In genomic region chr9:87497604-87498045, GRCh38 we compare ENCODE assay signal across 8 cellular contexts. TPM values are rescaled to one million over a fixed set of nuclear protein-coding genes. Genes with fewer than 3 reads are reported as not detected.
DNase-seq lines count a peak whose midpoint lies in the region; TF ChIP-seq lines count a peak whose summit lies in the region.

TSS of gene DAPK1 (plus strand) at chr9:87497867. CDS start at chr9:87499078, 1,211 bp downstream.

- in situ Hi-C loops in GM23248 (cut with MboI): no loop called here
- in situ Hi-C loops in astrocyte of the cerebellum (cut with HindIII; ENCODE audit: low sequenced_read_pairs): no loop called here

- H3K4me3 ChIP-seq in GM23248 (peak within 1 kb of the TSS; percentile 60), astrocyte of the cerebellum (ENCODE audit: low read depth, low read length) (peak within 1 kb of the TSS; percentile 73), iPS DF 6.9 (ENCODE audit: low read length) (peak within 1 kb of the TSS; percentile 61), retinal pigment epithelial cell (ENCODE audit: low read length) (peak within 1 kb of the TSS; percentile 73)

- no peaks in the 10 kb centered on the region for H3K36me3 ChIP-seq in GM23248 (ENCODE audit: low read depth)
- no peaks in the 10 kb centered on the region; the same call in 1 of the 2 replicates for H3K36me3 ChIP-seq in iPS DF 6.9 (ENCODE audit: control insufficient read depth, insufficient read depth, low read length)

- H3K27me3 ChIP-seq in GM23248 (replicated peaks; ENCODE audit: insufficient read depth) (peaks cover 51% of the 10 kb centered on the region), iPS DF 6.9 (ENCODE audit: control insufficient read depth, insufficient read depth, low read length) (no peaks in the 10 kb centered on the region)

- no peak for TF ChIP-seq CTCF in astrocyte of the cerebellum (IDR thresholded peaks at IDR 0.05; ENCODE audit: low read depth, low read length, missing control alignments)
- no peak for TF ChIP-seq CTCF in retinal pigment epithelial cell (conservative IDR thresholded peaks at IDR 0.05; ENCODE audit: low read depth, low read length)

- no peaks in the 10 kb centered on the region for H3K9me2 ChIP-seq in GM23248 (ENCODE audit: insufficient read depth)

- H3K4me1 ChIP-seq in GM23248 (ENCODE audit: insufficient read depth) (no peaks in the 10 kb centered on the region), iPS DF 6.9 (ENCODE audit: control insufficient read depth, insufficient read depth, low read length) (no peaks in the 10 kb centered on the region)

- no peaks in the 10 kb centered on the region for H3F3A ChIP-seq in GM23248 (ENCODE audit: insufficient read depth)

- DNase-seq in NCI-H146 (lab: John Stamatoyannopoulos, UW): peak; percentile 29
- DNase-seq in NCI-H146 treated with DMSO at 0.1 percent for 48 hours (lab: John Stamatoyannopoulos, UW; ENCODE audit: unreplicated experiment): no peak
- DNase-seq in GM23248: peak; percentile 40
- peak in 2 of 3 experiments; percentile 91 to 94 for DNase-seq in NCI-H1417 (lab: John Stamatoyannopoulos, UW)
- DNase-seq in astrocyte of the cerebellum (ENCODE audit: low read depth): no peak
- peak; percentile 47 for DNase-seq in iPS DF 6.9 (ENCODE audit: low read depth, low spot score)
- no peak for DNase-seq in retinal pigment epithelial cell (ENCODE audit: low read depth)
- no peak for DNase-seq in SIG-M5 (lab: John Stamatoyannopoulos, UW)

- no peaks in the 10 kb centered on the region for H3K9me3 ChIP-seq in GM23248 (ENCODE audit: low read depth)
- no peaks in the 10 kb centered on the region for H3K9me3 ChIP-seq in iPS DF 6.9 (ENCODE audit: control insufficient read depth, insufficient read depth, low read length)

- no peak within 1 kb of the TSS for H3K9ac ChIP-seq in GM23248

- no peak within 1 kb of the TSS for H3K27ac ChIP-seq in GM23248
- H3K27ac ChIP-seq in iPS DF 6.9 (ENCODE audit: low read length): no peak within 1 kb of the TSS

- WGBS in GM23248 (ENCODE audit: low coverage in 1 of 2, low lambda C conversion rate in 2 of 2, missing lambda C conversion rate in 2 of 2), 2 experiments: 1 to 3% methylated on average over 49 to 55 of the region's 55 CpGs
- WGBS in iPS DF 6.9 (ENCODE audit: insufficient coverage, insufficient read length): no CpG with 5 or more reads among the region's 55 CpGs

- peak within 1 kb of the TSS; percentile 70 for H3K4me2 ChIP-seq in GM23248 (ENCODE audit: unreplicated experiment)

- peak within 1 kb of the TSS; percentile 66 for H2AFZ ChIP-seq in GM23248

- no peaks in the 10 kb centered on the region for H3K79me2 ChIP-seq in GM23248 (ENCODE audit: insufficient read depth)

- H4K20me1 ChIP-seq in GM23248 (ENCODE audit: insufficient read depth): no peaks in the 10 kb centered on the region

RNA-seq across cellular contexts. Expression of gene DAPK1, which starts in this region (rescaled TPM):
- 1.9 and 3.3 TPM in 2 replicates for total RNA-seq in GM23248 (2014; rRNA removed; shearing (Covaris generic))
- 0.80 and 1.6 TPM in 2 replicates for polyA plus RNA-seq in GM23248 (2016; fragmentation: Nextera tagmentation; extraction: Ambion mirVana)

Comparison
In these comparisons a context has a peak if more than half of its experiments do, and no peak if none do; other contexts are left out.
1. DNase-seq: peak in NCI-H146 (single experiment), GM23248 (single experiment), NCI-H1417 (2 of 3) and iPS DF 6.9 (single experiment); none in NCI-H146 treated with DMSO at 0.1 percent for 48 hours (single experiment), astrocyte of the cerebellum (single experiment), retinal pigment epithelial cell (single experiment) and SIG-M5 (single experiment).
2. Peak in every context shown above with its lines, with median percentiles within 50 percentile points of each other: H3K4me3 ChIP-seq.